In genomic region chr22:43859621-43860020, GRCh38 we compare ENCODE assay signal across 23 cellular contexts. TPM values are rescaled to one million over a fixed set of nuclear protein-coding genes. Genes with fewer than 3 reads are reported as not detected.
"Had no signal": no experiment of that assay in that cellular context is flagged by ENCODE, and none has a peak within 500 bp of the region (broad histone marks: within the 10 kb centered on the region; RNA-seq: fewer than 3 reads in every experiment).

No MANE protein-coding gene starts in this region.

- H3K27ac ChIP-seq: esophagus squamous epithelium, gastroesophageal sphincter, left ventricle myocardium inferior, pancreas, psoas muscle, right lobe of liver, skin epidermis, uterus had no signal

- H3K9me3 ChIP-seq: pancreas, psoas muscle, right lobe of liver, uterus had no signal

- H3K9me3 Mint-ChIP-seq: immature natural killer cell had no signal

- H3K36me3 ChIP-seq: esophagus squamous epithelium, gastroesophageal sphincter, left ventricle myocardium inferior, pancreas, right lobe of liver, uterus had no signal

- H3K27ac Mint-ChIP-seq: effector memory CD8-positive, alpha-beta T cell; immature natural killer cell; nephron progenitor cell had no signal

- H3K36me3 Mint-ChIP-seq: immature natural killer cell had no signal

- H3K4me3 ChIP-seq: esophagus squamous epithelium, gastroesophageal sphincter, left ventricle myocardium inferior, lung, pancreas, psoas muscle, right lobe of liver, skin epidermis, uterus had no signal

- H3K4me3 Mint-ChIP-seq: effector memory CD8-positive, alpha-beta T cell; immature natural killer cell; nephron progenitor cell had no signal

- H3K4me1 ChIP-seq: pancreas, psoas muscle, uterus had no signal

- DNase-seq: central memory CD4-positive, alpha-beta T cell; effector memory CD8-positive, alpha-beta T cell; esophagus squamous epithelium; foreskin fibroblast; immature natural killer cell; left cardiac atrium; left ventricle myocardium inferior; mesenchymal stem cell; naive B cell; nephron progenitor cell; retina; stimulated activated CD4-positive, alpha-beta T cell treated with anti-CD3 and anti-CD28 coated beads, Interleukin-2, amount 100 ng/mL, for 24 hours; stimulated activated naive CD4-positive, alpha-beta T cell; trophoblast cell; uterus had no signal

RNA-seq across cellular contexts. Expression of gene SULT4A1, which starts 2.7 kb away (rescaled TPM):
- total RNA-seq: esophagus squamous epithelium, psoas muscle had no signal
- polyA plus RNA-seq: immature natural killer cell had no signal

RNA-seq across cellular contexts. Expression of gene PNPLA5, which starts 32.2 kb away (rescaled TPM):
- total RNA-seq: epithelial cell of proximal tubule, esophagus squamous epithelium, gastroesophageal sphincter, left cardiac atrium, left ventricle myocardium inferior, lung, pancreas, psoas muscle, uterus had no signal
- polyA plus RNA-seq: immature natural killer cell, keratinocyte, lung, pancreas had no signal
